ENCODE assay signal across 8 cellular contexts in the genomic region with DNA sequence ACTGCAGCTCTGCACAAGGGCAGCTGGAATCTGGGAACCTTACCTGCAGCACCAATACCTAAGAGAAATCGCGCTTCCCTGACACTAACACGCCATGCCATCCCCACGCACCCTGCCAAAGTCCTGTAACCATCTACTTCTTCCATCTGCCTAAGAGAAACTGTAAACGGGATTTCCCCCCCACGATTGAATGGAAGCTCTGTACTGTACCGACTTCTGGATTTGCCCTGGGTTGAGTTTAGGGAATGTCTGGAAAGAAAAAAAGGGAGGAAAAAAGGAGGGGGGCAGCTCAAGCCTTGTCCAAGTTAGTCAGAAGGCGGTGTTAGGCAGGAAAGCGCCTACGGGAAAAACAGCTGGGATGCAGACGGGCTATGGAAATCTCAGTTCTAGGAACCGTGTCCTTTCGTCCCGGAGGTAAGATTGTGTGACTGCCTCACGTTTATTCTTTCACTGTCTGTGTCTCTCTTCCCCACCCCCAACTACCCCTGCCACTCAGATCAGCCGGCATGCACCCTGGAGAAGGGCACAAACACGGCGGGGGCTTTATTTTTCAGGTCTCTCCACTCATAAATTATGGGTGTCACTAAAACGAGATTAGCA.
A peak's percentile ranks its signal among the peaks of the same experiment; 100 is the strongest.
DNase-seq lines count a peak whose midpoint lies in the region; ATAC-seq lines count a peak whose summit lies in the region.

No MANE protein-coding gene starts in this region.

- H3K9me3 ChIP-seq in GM23248 (ENCODE audit: low read depth), result no peaks in the 10 kb centered on the region

- no peaks in the 10 kb centered on the region for H3K4me1 ChIP-seq in GM23248 (ENCODE audit: insufficient read depth)

- peaks cover 95% of the 10 kb centered on the region for H3K27me3 ChIP-seq in GM23248 (replicated peaks; ENCODE audit: insufficient read depth)

- in situ Hi-C loops in GM23248 (cut with MboI) (no loop called here), SK-MEL-5 (cut with HindIII; ENCODE audit: low pct_unique_long_range_greater_than_20kb, low sequenced_read_pairs) (no loop called here)

- no peaks in the 10 kb centered on the region for H3K36me3 ChIP-seq in GM23248 (ENCODE audit: low read depth)

- no peaks in the 10 kb centered on the region for H3K79me2 ChIP-seq in GM23248 (ENCODE audit: insufficient read depth)

- ATAC-seq in GM18861 (IDR thresholded peaks at IDR 0.05; ENCODE audit: unreplicated experiment), result no peak
- no peak for ATAC-seq in HG02642 (IDR thresholded peaks at IDR 0.05; ENCODE audit: poor library complexity, unreplicated experiment)
- no peak for ATAC-seq in GM21529 (IDR thresholded peaks at IDR 0.05; ENCODE audit: unreplicated experiment)

- H3K4me3 ChIP-seq in GM23248, result peak overlapping the region; percentile 67

- no peaks in the 10 kb centered on the region for H4K20me1 ChIP-seq in GM23248 (ENCODE audit: insufficient read depth)

- peak; percentile 14 for DNase-seq in GM23248
- peak; percentile 43 for DNase-seq in SK-MEL-5 (ENCODE audit: low read depth, low spot score)
- peak; percentile 45 for DNase-seq in foreskin melanocyte
- DNase-seq in renal cortical epithelial cell (ENCODE audit: low read depth), result peak; percentile 4
- no peak for DNase-seq in hippocampal formation (lab: John Stamatoyannopoulos, UW)

- no peaks in the 10 kb centered on the region for H3K9me2 ChIP-seq in GM23248 (ENCODE audit: insufficient read depth)

- no peaks in the 10 kb centered on the region for H3F3A ChIP-seq in GM23248 (ENCODE audit: insufficient read depth)

- H2AFZ ChIP-seq in GM23248, result peak overlapping the region; percentile 89; the same call in 1 of the 2 replicates

- H3K27ac ChIP-seq in GM23248, result no peak overlapping the region

- H3K9ac ChIP-seq in GM23248, result no peak overlapping the region

- WGBS in GM23248 (ENCODE audit: low coverage in 1 of 2, low lambda C conversion rate in 2 of 2, missing lambda C conversion rate in 2 of 2), 2 experiments, result 5 to 7% methylated on average over 19 of the region's 19 CpGs

- peak overlapping the region; percentile 83 for H3K4me2 ChIP-seq in GM23248 (ENCODE audit: unreplicated experiment)

Comparison
In these comparisons a context has a peak if more than half of its experiments do, and no peak if none do; other contexts are left out.
1. DNase-seq: peak in GM23248 (single experiment), SK-MEL-5 (single experiment), foreskin melanocyte (single experiment) and renal cortical epithelial cell (single experiment); none in hippocampal formation (0 of 2).